ENCODE assay signal across 11 cellular contexts in genomic region chr1:7046314-7046713, GRCh38.
DNase-seq lines count a peak whose midpoint lies in the region; ATAC-seq and TF ChIP-seq lines count a peak whose summit lies in the region.
"Had no signal": no experiment of that assay in that cellular context is flagged by ENCODE, and none has a peak within 500 bp of the region (broad histone marks: within the 10 kb centered on the region; RNA-seq: fewer than 3 reads in every experiment).

No MANE protein-coding gene starts in this region.

- H3K9me3 ChIP-seq in GM23248 (ENCODE audit: low read depth) (no peaks in the 10 kb centered on the region), parathyroid adenoma (ENCODE audit: control insufficient read depth, low read length) (no peaks in the 10 kb centered on the region)

- 2% methylated on average over 4 of the region's 4 CpGs for WGBS in GM23248 (ENCODE audit: low coverage in 1 of 2, low lambda C conversion rate in 2 of 2, missing lambda C conversion rate in 2 of 2), 2 experiments

- in situ Hi-C loops in GM23248 (cut with MboI) = loop anchor here (10.0 kb wide), 1 partner anchor 598 kb away; no protein-coding TSS in a partner anchor

- no peak overlapping the region for H3K9ac ChIP-seq in GM23248
- no peak overlapping the region for H3K9ac ChIP-seq in parathyroid adenoma

- TF ChIP-seq CTCF in parathyroid adenoma (IDR thresholded peaks at IDR 0.05) = no peak

- peaks cover 7% of the 10 kb centered on the region for H3F3A ChIP-seq in GM23248 (ENCODE audit: insufficient read depth)

- H3K4me1 ChIP-seq in GM23248 (ENCODE audit: insufficient read depth) (no peaks in the 10 kb centered on the region), parathyroid adenoma (peaks cover 23% of the 10 kb centered on the region)

- peaks cover 19% of the 10 kb centered on the region for H3K27me3 ChIP-seq in GM23248 (replicated peaks; ENCODE audit: insufficient read depth)
- no peaks in the 10 kb centered on the region for H3K27me3 ChIP-seq in parathyroid adenoma (ENCODE audit: control insufficient read depth, insufficient read depth, low read length)

- H3K27me3 Mint-ChIP-seq in activated CD4-positive, alpha-beta T cell treated with anti-CD3 and anti-CD28 coated beads, Interleukin-2, amount 10 ng/mL, durations not matched to agents 24 days and 14 days = no peaks in the 10 kb centered on the region

- no peak overlapping the region for H3K4me3 Mint-ChIP-seq in activated CD4-positive, alpha-beta T cell treated with anti-CD3 and anti-CD28 coated beads, Interleukin-2, amount 10 ng/mL, durations not matched to agents 24 days and 14 days
- H3K4me3 Mint-ChIP-seq: brain; naive B cell; T-helper 2 cell treated with Interferon-gamma antibody and Interleukin-4, amounts not matched to agents 5 μg/mL and 100 μg/mL, for 36 hours had no signal

- H3K9me2 ChIP-seq in GM23248 (ENCODE audit: insufficient read depth) = no peaks in the 10 kb centered on the region

- no peak overlapping the region for H3K27ac ChIP-seq in GM23248
- no peak overlapping the region for H3K27ac ChIP-seq in parathyroid adenoma

- H3K4me2 ChIP-seq in GM23248 (ENCODE audit: unreplicated experiment) (no peak overlapping the region), parathyroid adenoma (ENCODE audit: low read length) (no peak overlapping the region)

- H3K4me1 Mint-ChIP-seq in activated CD4-positive, alpha-beta T cell treated with anti-CD3 and anti-CD28 coated beads, Interleukin-2, amount 10 ng/mL, durations not matched to agents 24 days and 14 days = no peaks in the 10 kb centered on the region
- H3K4me1 Mint-ChIP-seq: naive B cell had no signal

- H2AFZ ChIP-seq in GM23248 = no peak overlapping the region
- H2AFZ ChIP-seq in parathyroid adenoma = peak overlapping the region; percentile 38

- H3K79me2 ChIP-seq in GM23248 (ENCODE audit: insufficient read depth) = no peaks in the 10 kb centered on the region
- no peaks in the 10 kb centered on the region for H3K79me2 ChIP-seq in parathyroid adenoma

- H3K27ac Mint-ChIP-seq in activated CD4-positive, alpha-beta T cell treated with anti-CD3 and anti-CD28 coated beads, Interleukin-2, amount 10 ng/mL, durations not matched to agents 24 days and 14 days = no peak overlapping the region
- H3K27ac Mint-ChIP-seq: brain; T-helper 2 cell treated with Interferon-gamma antibody and Interleukin-4, amounts not matched to agents 5 μg/mL and 100 μg/mL, for 36 hours had no signal

- no peaks in the 10 kb centered on the region for H3K9me3 Mint-ChIP-seq in activated CD4-positive, alpha-beta T cell treated with anti-CD3 and anti-CD28 coated beads, Interleukin-2, amount 10 ng/mL, durations not matched to agents 24 days and 14 days
- H3K9me3 Mint-ChIP-seq: T-helper 2 cell treated with Interferon-gamma antibody and Interleukin-4, amounts not matched to agents 5 μg/mL and 100 μg/mL, for 36 hours had no signal

- intact Hi-C loops in activated CD4-positive, alpha-beta T cell treated with anti-CD3 and anti-CD28 coated beads, Interleukin-2, amount 10 ng/mL, durations not matched to agents 24 days and 14 days (cut with micrococcal nuclease) = no loop called here

- H4K20me1 ChIP-seq in GM23248 (ENCODE audit: insufficient read depth) = no peaks in the 10 kb centered on the region

- no peaks in the 10 kb centered on the region for H3K36me3 Mint-ChIP-seq in activated CD4-positive, alpha-beta T cell treated with anti-CD3 and anti-CD28 coated beads, Interleukin-2, amount 10 ng/mL, durations not matched to agents 24 days and 14 days (ENCODE audit: low read depth)
- H3K36me3 Mint-ChIP-seq: brain, naive B cell had no signal

- ATAC-seq in GM21390 (IDR thresholded peaks at IDR 0.05; ENCODE audit: unreplicated experiment) (no peak), HG02642 (IDR thresholded peaks at IDR 0.05; ENCODE audit: poor library complexity, unreplicated experiment) (no peak)

- H3K36me3 ChIP-seq in GM23248 (ENCODE audit: low read depth) = no peaks in the 10 kb centered on the region
- no peaks in the 10 kb centered on the region for H3K36me3 ChIP-seq in parathyroid adenoma (ENCODE audit: control insufficient read depth, insufficient read depth, low read length)

- DNase-seq in GM23248 (peak; percentile 72), NCI-H69 (lab: John Stamatoyannopoulos, UW) (peak; percentile 38), fibroblast of gingiva (ENCODE audit: low read depth) (peak; percentile 20), NOMO-1 treated with DMSO at 0.1 percent for 48 hours (lab: John Stamatoyannopoulos, UW; ENCODE audit: unreplicated experiment) (no peak)
- no peak for DNase-seq in activated CD4-positive, alpha-beta T cell treated with anti-CD3 and anti-CD28 coated beads, Interleukin-2, amount 10 ng/mL, durations not matched to agents 24 days and 14 days
- DNase-seq: naive B cell had no signal

- H3K4me3 ChIP-seq in GM23248 (no peak overlapping the region), parathyroid adenoma (ENCODE audit: low read depth, low read length) (no peak overlapping the region)

Comparison
In these comparisons a context has a peak if more than half of its experiments do, and no peak if none do; other contexts are left out.
1. DNase-seq: peak in GM23248 (single experiment), NCI-H69 (single experiment) and fibroblast of gingiva (single experiment); none in NOMO-1 treated with DMSO at 0.1 percent for 48 hours (single experiment) and activated CD4-positive, alpha-beta T cell treated with anti-CD3 and anti-CD28 coated beads, Interleukin-2, amount 10 ng/mL, durations not matched to agents 24 days and 14 days (single experiment).